Comparison of ENCODE assay signal across 1 cellular context in the genomic region with DNA sequence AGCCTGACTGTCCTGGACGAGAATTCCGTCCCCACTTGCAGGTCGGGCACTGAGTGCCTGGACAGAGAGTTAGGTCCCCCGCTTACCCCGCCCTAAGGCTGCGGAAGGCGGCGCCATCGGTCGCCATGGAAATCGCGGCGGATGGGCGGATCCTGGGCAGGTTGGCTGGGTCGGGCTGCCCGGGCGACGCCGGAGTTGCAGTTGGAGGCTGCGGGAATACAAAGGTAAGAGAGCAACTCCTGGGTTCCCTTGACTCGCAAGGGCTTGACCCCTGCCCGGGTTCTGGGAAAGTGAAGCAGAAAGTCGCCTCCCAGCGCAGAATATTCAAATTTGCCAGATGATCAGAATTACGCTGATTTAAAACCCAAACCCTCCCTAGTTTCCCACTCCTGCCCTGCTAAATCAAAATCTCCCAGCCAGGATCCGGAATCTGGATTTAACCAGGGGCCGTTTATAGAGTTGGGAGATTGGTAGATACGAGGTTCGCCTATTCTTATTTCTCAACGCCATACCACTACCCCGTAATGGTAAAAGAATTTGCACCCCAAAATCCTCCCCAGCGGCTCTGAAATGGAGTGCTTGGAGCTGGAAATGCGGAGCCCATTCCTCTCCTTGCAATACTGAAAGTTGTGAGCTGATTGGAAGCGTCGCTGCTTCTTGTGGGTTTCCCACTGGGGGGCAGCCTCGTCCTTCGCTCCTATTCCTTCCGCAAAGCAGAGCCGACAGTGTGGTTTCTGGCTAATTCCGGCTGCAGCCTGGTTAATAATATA.
TF ChIP-seq lines count a peak whose summit lies in the region.

No MANE protein-coding gene starts in this region.

TF ChIP-seq in WTC11, 78 proteins besides CTCF, POLR2A, EP300 and RAD21 (continued from another document):
- no peak for TF ChIP-seq ZMAT4 (CRISPR knock-in tag; IDR thresholded peaks at IDR 0.05)
- no peak for TF ChIP-seq JAZF1 (CRISPR knock-in tag; IDR thresholded peaks at IDR 0.05)
- TF ChIP-seq ZNF317 (CRISPR knock-in tag; IDR thresholded peaks at IDR 0.05; ENCODE audit: borderline replicate concordance, low read depth), result no peak
- TF ChIP-seq ZNF121 (CRISPR knock-in tag; IDR thresholded peaks at IDR 0.05), result peak; percentile 90
- no peak for TF ChIP-seq SP1 (CRISPR knock-in tag; conservative IDR thresholded peaks at IDR 0.05)
